Comparison of ENCODE assay signal across 8 cellular contexts in the genomic region with DNA sequence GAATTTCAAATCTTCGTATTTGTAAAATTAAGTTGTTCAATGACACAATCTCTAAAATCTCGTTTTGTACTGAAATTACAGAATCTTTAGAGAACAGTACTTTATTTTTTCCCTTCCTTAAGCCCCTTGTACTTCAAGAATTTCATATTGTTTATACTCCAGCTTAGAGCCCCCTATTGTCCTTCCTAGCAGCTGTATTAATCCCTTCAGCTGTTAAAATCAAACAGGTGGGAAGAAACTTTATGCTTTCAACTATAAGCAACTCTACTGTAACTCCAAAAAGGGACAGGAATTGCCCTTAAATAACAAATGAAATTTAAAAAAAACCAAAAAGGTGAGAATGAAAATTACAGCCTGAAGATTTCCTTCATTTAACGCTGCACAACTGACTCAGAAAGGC. TPM values are rescaled to one million over a fixed set of nuclear protein-coding genes. Genes with fewer than 3 reads are reported as not detected.
DNase-seq lines count a peak whose midpoint lies in the region; ATAC-seq and TF ChIP-seq lines count a peak whose summit lies in the region.

No MANE protein-coding gene starts in this region.

- H3K27me3 Mint-ChIP-seq in activated CD4-positive, alpha-beta T cell treated with anti-CD3 and anti-CD28 coated beads for 36 hours, result no peaks in the 10 kb centered on the region
- no peaks in the 10 kb centered on the region for H3K27me3 Mint-ChIP-seq in activated naive CD8-positive, alpha-beta T cell treated with anti-CD3 and anti-CD28 coated beads for 36 hours

- H3K27ac Mint-ChIP-seq in activated CD4-positive, alpha-beta T cell treated with anti-CD3 and anti-CD28 coated beads for 36 hours, result peak overlapping the region; percentile 99
- peak overlapping the region; percentile 98 for H3K27ac Mint-ChIP-seq in activated naive CD8-positive, alpha-beta T cell treated with anti-CD3 and anti-CD28 coated beads for 36 hours

- H3K36me3 Mint-ChIP-seq in activated CD4-positive, alpha-beta T cell treated with anti-CD3 and anti-CD28 coated beads for 36 hours (ENCODE audit: low read depth), result peaks cover 81% of the 10 kb centered on the region
- peaks cover 74% of the 10 kb centered on the region for H3K36me3 Mint-ChIP-seq in activated naive CD8-positive, alpha-beta T cell treated with anti-CD3 and anti-CD28 coated beads for 36 hours

- H3K27me3 ChIP-seq in kidney epithelial cell (ENCODE audit: control insufficient read depth, insufficient read depth, low read length) (no peaks in the 10 kb centered on the region), thoracic aorta (replicated peaks; ENCODE audit: insufficient read depth) (no peaks in the 10 kb centered on the region)

- no peak for DNase-seq in activated CD4-positive, alpha-beta T cell treated with anti-CD3 and anti-CD28 coated beads for 36 hours
- no peak for DNase-seq in activated CD4-positive, alpha-beta T cell treated with anti-CD3 and anti-CD28 coated beads, Interleukin-2, amount 50 U/mL, for 1 hour
- DNase-seq in activated naive CD8-positive, alpha-beta T cell treated with anti-CD3 and anti-CD28 coated beads for 36 hours, result no peak
- DNase-seq in kidney epithelial cell (ENCODE audit: low read depth) (no peak), thoracic aorta (ENCODE audit: low spot score) (no peak), NCI-H187 treated with DMSO at 0.1 percent for 48 hours (lab: John Stamatoyannopoulos, UW) (no peak), NCI-H526 treated with DMSO at 0.1 percent for 48 hours (lab: John Stamatoyannopoulos, UW) (no peak), A172 (ENCODE audit: low spot score) (no peak)

- peak overlapping the region in 1 of 2 donors; percentile 85 for H3K27ac ChIP-seq in thoracic aorta

- CTCF ChIA-PET in activated CD4-positive, alpha-beta T cell treated with anti-CD3 and anti-CD28 coated beads for 36 hours (lab: Charles Lee), result interaction anchor here (1.3 kb wide), 1 partner anchor 14 kb away, joined by 6 read pairs; no protein-coding TSS in a partner anchor

- H3K36me3 ChIP-seq in kidney epithelial cell (ENCODE audit: control insufficient read depth, insufficient read depth, low read length) (peaks cover 5% of the 10 kb centered on the region), thoracic aorta (peaks cover 13% of the 10 kb centered on the region)

- POLR2A ChIA-PET in activated CD4-positive, alpha-beta T cell treated with anti-CD3 and anti-CD28 coated beads for 36 hours (lab: Charles Lee), result interaction anchor here (0.7 to 2.6 kb wide), 2 partner anchors 28 to 35 kb away, joined by 3 to 16 read pairs; partner anchors contain the start of gene PTGES3

- peaks cover 35 to 45% of the 10 kb centered on the region in 2 donors for H3K4me1 ChIP-seq in thoracic aorta (ENCODE audit: control insufficient read depth in 1 of 2, low read depth in 2 of 2)

- peaks cover 60% of the 10 kb centered on the region for H3K4me1 Mint-ChIP-seq in activated CD4-positive, alpha-beta T cell treated with anti-CD3 and anti-CD28 coated beads for 36 hours
- H3K4me1 Mint-ChIP-seq in activated naive CD8-positive, alpha-beta T cell treated with anti-CD3 and anti-CD28 coated beads for 36 hours, result peaks cover 57% of the 10 kb centered on the region

- peak overlapping the region; percentile 97 for H3K4me3 Mint-ChIP-seq in activated CD4-positive, alpha-beta T cell treated with anti-CD3 and anti-CD28 coated beads for 36 hours
- H3K4me3 Mint-ChIP-seq in activated naive CD8-positive, alpha-beta T cell treated with anti-CD3 and anti-CD28 coated beads for 36 hours, result peak overlapping the region; percentile 94

- no peaks in the 10 kb centered on the region for H3K9me3 ChIP-seq in thoracic aorta

- H3K4me3 ChIP-seq in kidney epithelial cell (ENCODE audit: low read depth, low read length), result peak overlapping the region; percentile 92
- H3K4me3 ChIP-seq in thoracic aorta, result peak overlapping the region; percentile 84

- intact Hi-C loops in activated CD4-positive, alpha-beta T cell treated with anti-CD3 and anti-CD28 coated beads for 36 hours (cut with DNase I, micrococcal nuclease), result loop anchor here in 1 of 2 experiments (10.0 kb wide), 1 partner anchor 389 kb away; the partner anchor contains the start of genes IL23A and PAN2

- no peak for ATAC-seq in activated CD4-positive, alpha-beta T cell treated with anti-CD3 and anti-CD28 coated beads for 36 hours
- ATAC-seq in thoracic aorta (ENCODE audit: insufficient number of reproducible peaks, low FRiP score, low read depth), result no peak

- TF ChIP-seq CTCF in kidney epithelial cell (IDR thresholded peaks at IDR 0.05; ENCODE audit: insufficient read depth, low read length, poor library complexity, severe bottlenecking) (no peak), thoracic aorta (IDR thresholded peaks at IDR 0.05) (no peak)

- no peaks in the 10 kb centered on the region for H3K9me3 Mint-ChIP-seq in activated CD4-positive, alpha-beta T cell treated with anti-CD3 and anti-CD28 coated beads for 36 hours (ENCODE audit: low read depth)
- H3K9me3 Mint-ChIP-seq in activated naive CD8-positive, alpha-beta T cell treated with anti-CD3 and anti-CD28 coated beads for 36 hours, result no peaks in the 10 kb centered on the region

RNA-seq across cellular contexts. Expression of gene NACA, which starts 1.7 kb away (rescaled TPM):
- 1,000 to 10,000 TPM; 1,215 to 1,231 TPM for total RNA-seq in activated CD4-positive, alpha-beta T cell treated with anti-CD3 and anti-CD28 coated beads for 36 hours
- 1,000 to 10,000 TPM; 1,112 to 1,149 TPM for total RNA-seq in activated naive CD8-positive, alpha-beta T cell treated with anti-CD3 and anti-CD28 coated beads for 36 hours
- total RNA-seq in kidney epithelial cell, result 1,136 and 1,207 TPM in 2 replicates
- total RNA-seq in thoracic aorta, result 100 to 1,000 TPM; 509 to 657 TPM
- 1,709 and 1,797 TPM in 2 replicates for total RNA-seq in A172 (2014; rRNA removed; shearing (Covaris generic))

RNA-seq across cellular contexts. Expression of gene PRIM1, which starts 28.8 kb away (rescaled TPM):
- 10 to 100 TPM; 81.3 to 83.7 TPM for total RNA-seq in activated CD4-positive, alpha-beta T cell treated with anti-CD3 and anti-CD28 coated beads for 36 hours
- 100 to 1,000 TPM in 1 of 2 experiments, 10 to 100 TPM in 1; 95.4 to 100 TPM for total RNA-seq in activated naive CD8-positive, alpha-beta T cell treated with anti-CD3 and anti-CD28 coated beads for 36 hours
- total RNA-seq in kidney epithelial cell (4.5 and 12.0 TPM in 2 replicates), thoracic aorta (1 to 10 TPM; 2.3 to 4.0 TPM)
- total RNA-seq in A172 (2014; rRNA removed; shearing (Covaris generic)), result 32.6 and 45.6 TPM in 2 replicates

RNA-seq across cellular contexts. Expression of gene PTGES3, which starts 35.3 kb away (rescaled TPM):
- total RNA-seq in activated CD4-positive, alpha-beta T cell treated with anti-CD3 and anti-CD28 coated beads for 36 hours, result 100 to 1,000 TPM; 284 to 386 TPM
- 100 to 1,000 TPM; 402 to 403 TPM for total RNA-seq in activated naive CD8-positive, alpha-beta T cell treated with anti-CD3 and anti-CD28 coated beads for 36 hours
- total RNA-seq in kidney epithelial cell (114 and 119 TPM in 2 replicates), thoracic aorta (10 to 100 TPM; 70.4 to 97.6 TPM)
- 188 and 222 TPM in 2 replicates for total RNA-seq in A172 (2014; rRNA removed; shearing (Covaris generic))

RNA-seq across cellular contexts. Expression of gene HSD17B6, which starts 39.8 kb away (rescaled TPM):
- 1 to 10 TPM; 2.6 to 5.1 TPM for total RNA-seq in activated CD4-positive, alpha-beta T cell treated with anti-CD3 and anti-CD28 coated beads for 36 hours
- 1 to 10 TPM; 1.7 to 1.9 TPM for total RNA-seq in activated naive CD8-positive, alpha-beta T cell treated with anti-CD3 and anti-CD28 coated beads for 36 hours
- total RNA-seq in kidney epithelial cell, result 0.34 and 0.63 TPM in 2 replicates
- 1 to 10 TPM in 1 of 2 donors, not detected in 1; 2.0 TPM for total RNA-seq in thoracic aorta
- 3.7 and 13.8 TPM in 2 replicates for total RNA-seq in A172 (2014; rRNA removed; shearing (Covaris generic))
